ENCODE assay signal across 18 cellular contexts in the genomic region with DNA sequence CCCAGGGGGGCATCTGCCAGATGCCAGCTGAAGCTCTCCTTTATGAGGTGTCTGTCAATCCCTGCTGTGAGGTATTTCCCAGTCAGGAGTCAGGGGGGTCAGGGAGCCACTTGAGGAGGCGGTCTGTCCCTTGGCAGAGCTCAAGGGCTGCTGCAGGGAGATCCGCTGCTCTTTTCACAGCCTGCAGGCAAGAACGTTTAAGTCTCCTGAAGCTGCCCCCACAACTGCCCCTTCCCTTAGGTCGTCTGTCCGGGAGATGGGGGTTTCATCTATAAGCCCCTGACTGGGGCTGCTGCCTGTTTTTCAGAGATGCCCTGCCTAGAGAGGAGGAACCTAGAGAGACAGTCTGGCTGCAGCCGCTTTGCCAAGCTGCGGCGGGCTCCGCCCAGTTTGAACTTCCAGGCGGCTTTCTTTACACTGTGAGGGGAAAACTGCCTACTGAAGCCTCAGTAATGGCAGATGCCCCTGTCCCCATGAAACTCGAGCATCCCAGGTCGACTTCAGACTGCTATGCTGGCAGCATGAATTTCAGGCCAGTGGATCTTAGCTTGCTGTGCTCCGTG.
DNase-seq lines count a peak whose midpoint lies in the region; ATAC-seq and TF ChIP-seq lines count a peak whose summit lies in the region.
"Had no signal": no experiment of that assay in that cellular context is flagged by ENCODE, and none has a peak within 500 bp of the region (broad histone marks: within the 10 kb centered on the region; RNA-seq: fewer than 3 reads in every experiment).

No MANE protein-coding gene starts in this region.

- ATAC-seq in WTC11, result peak; percentile 58
- no peak for ATAC-seq in GM21515 (IDR thresholded peaks at IDR 0.05; ENCODE audit: unreplicated experiment)
- no peak for ATAC-seq in GM21390 (IDR thresholded peaks at IDR 0.05; ENCODE audit: unreplicated experiment)
- ATAC-seq: A549, T-cell had no signal

- H3K27ac Mint-ChIP-seq in WTC11, result peak overlapping the region; percentile 57; the same call in 1 of the 2 replicates
- no peak overlapping the region for H3K27ac Mint-ChIP-seq in activated naive CD4-positive, alpha-beta T cell treated with anti-CD3 and anti-CD28 coated beads for 36 hours
- H3K27ac Mint-ChIP-seq: CD4-positive, CD25-positive, alpha-beta regulatory T cell; T-cell had no signal

- no peak overlapping the region for H3K4me3 Mint-ChIP-seq in WTC11
- H3K4me3 Mint-ChIP-seq in activated naive CD4-positive, alpha-beta T cell treated with anti-CD3 and anti-CD28 coated beads for 36 hours, result no peak overlapping the region
- H3K4me3 Mint-ChIP-seq: CD4-positive, CD25-positive, alpha-beta regulatory T cell; T-cell had no signal

- DNase-seq in DMS 273 (lab: John Stamatoyannopoulos, UW; ENCODE audit: unreplicated experiment), result peak; percentile 84
- peak; percentile 53 for DNase-seq in NCI-H2171 (lab: John Stamatoyannopoulos, UW)
- no peak for DNase-seq in WTC11 (ENCODE audit: low spot score)
- peak; percentile 17 for DNase-seq in iPS-NIHi7 (ENCODE audit: extremely low spot score)
- DNase-seq in activated CD8-positive, alpha-beta memory T cell treated with anti-CD3 and anti-CD28 coated beads for 24 hours, result no peak
- DNase-seq in activated naive CD4-positive, alpha-beta T cell treated with anti-CD3 and anti-CD28 coated beads for 36 hours, result no peak
- DNase-seq: CD4-positive, CD25-positive, alpha-beta regulatory T cell; DND-41; KG1; NCI-H1092; NCI-H1436; NCI-H2029; OCI-M1; SJCRH30; T-cell had no signal

- no peak for TF ChIP-seq CTCF in WTC11 (IDR thresholded peaks at IDR 0.05)

- peaks cover 43% of the 10 kb centered on the region for H3K9me3 Mint-ChIP-seq in WTC11
- H3K9me3 Mint-ChIP-seq in activated naive CD4-positive, alpha-beta T cell treated with anti-CD3 and anti-CD28 coated beads for 36 hours, result peaks cover 40% of the 10 kb centered on the region

- H3K4me1 Mint-ChIP-seq in WTC11, result peaks cover 19% of the 10 kb centered on the region
- H3K4me1 Mint-ChIP-seq in activated naive CD4-positive, alpha-beta T cell treated with anti-CD3 and anti-CD28 coated beads for 36 hours (ENCODE audit: low read depth), result no peaks in the 10 kb centered on the region
- H3K4me1 Mint-ChIP-seq: T-cell had no signal

- CTCF ChIA-PET in WTC11 (lab: Charles Lee), result interaction anchor here (1.3 kb wide), 2 partner anchors 22 to 36 kb away, joined by 3 to 4 read pairs; no protein-coding TSS in a partner anchor
- CTCF ChIA-PET in activated naive CD4-positive, alpha-beta T cell treated with anti-CD3 and anti-CD28 coated beads for 36 hours (lab: Charles Lee), result no interaction called here

- intact Hi-C loops in activated naive CD4-positive, alpha-beta T cell treated with anti-CD3 and anti-CD28 coated beads for 36 hours (cut with micrococcal nuclease), result no loop called here

- peaks cover 16% of the 10 kb centered on the region for H3K36me3 Mint-ChIP-seq in WTC11
- H3K36me3 Mint-ChIP-seq in activated naive CD4-positive, alpha-beta T cell treated with anti-CD3 and anti-CD28 coated beads for 36 hours (ENCODE audit: low read depth), result peaks cover 30% of the 10 kb centered on the region

- POLR2A ChIA-PET in WTC11 (lab: Charles Lee), result no interaction called here

- no peaks in the 10 kb centered on the region; the same call in 1 of the 2 replicates for H3K27me3 Mint-ChIP-seq in WTC11 (ENCODE audit: low read depth)
- no peaks in the 10 kb centered on the region for H3K27me3 Mint-ChIP-seq in activated naive CD4-positive, alpha-beta T cell treated with anti-CD3 and anti-CD28 coated beads for 36 hours (ENCODE audit: low read depth)
- H3K27me3 Mint-ChIP-seq: CD4-positive, CD25-positive, alpha-beta regulatory T cell; T-cell had no signal

TF ChIP-seq in WTC11, 78 proteins besides CTCF, POLR2A, EP300 and RAD21:
- peak; percentile 22; the same call in 1 of the 2 replicates for TF ChIP-seq ZNF423 (CRISPR knock-in tag; IDR thresholded peaks at IDR 0.05)
- TF ChIP-seq ZNF232 (CRISPR knock-in tag; IDR thresholded peaks at IDR 0.05), result no peak
- TF ChIP-seq, protein P1, sequence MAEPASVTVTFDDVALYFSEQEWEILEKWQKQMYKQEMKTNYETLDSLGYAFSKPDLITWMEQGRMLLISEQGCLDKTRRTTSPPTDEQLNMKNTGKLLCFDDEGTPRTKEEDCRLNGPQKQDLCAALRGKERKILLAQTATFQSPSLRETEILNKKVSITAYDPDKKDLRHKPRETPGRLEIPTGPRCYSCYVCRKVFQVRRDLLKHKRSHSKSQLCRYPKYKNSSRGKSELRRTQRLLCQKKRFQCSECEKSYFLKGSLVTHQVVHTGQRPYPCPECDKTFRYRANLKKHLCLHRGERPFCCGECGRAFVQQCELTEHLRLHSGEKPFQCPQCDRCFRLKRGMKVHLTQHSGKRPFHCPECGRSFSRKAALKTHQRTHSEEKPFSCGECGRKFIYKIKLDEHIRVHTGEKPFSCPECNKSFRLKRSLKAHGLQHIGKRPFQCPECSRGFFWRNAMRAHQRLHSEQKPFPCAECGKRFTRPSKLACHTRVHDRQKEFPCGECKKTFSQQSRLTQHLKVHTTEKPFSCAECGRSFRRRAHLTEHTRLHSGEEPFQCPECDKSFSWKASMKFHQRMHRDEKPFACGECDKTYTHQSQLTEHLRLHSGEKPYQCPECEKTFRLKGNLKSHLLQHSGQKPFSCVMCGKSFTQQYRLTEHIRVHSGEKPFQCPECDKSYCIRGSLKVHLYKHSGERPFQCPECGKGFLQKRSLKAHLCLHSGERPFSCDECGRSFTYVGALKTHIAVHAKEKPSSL (CRISPR knock-in tag; conservative IDR thresholded peaks at IDR 0.05), result no peak

Comparison
In these comparisons a context has a peak if more than half of its experiments do, and no peak if none do; other contexts are left out.
1. DNase-seq: peak in DMS 273 (single experiment), NCI-H2171 (single experiment) and iPS-NIHi7 (single experiment); none in WTC11 (single experiment), activated CD8-positive, alpha-beta memory T cell treated with anti-CD3 and anti-CD28 coated beads for 24 hours (single experiment) and activated naive CD4-positive, alpha-beta T cell treated with anti-CD3 and anti-CD28 coated beads for 36 hours (single experiment).